In the genomic region with DNA sequence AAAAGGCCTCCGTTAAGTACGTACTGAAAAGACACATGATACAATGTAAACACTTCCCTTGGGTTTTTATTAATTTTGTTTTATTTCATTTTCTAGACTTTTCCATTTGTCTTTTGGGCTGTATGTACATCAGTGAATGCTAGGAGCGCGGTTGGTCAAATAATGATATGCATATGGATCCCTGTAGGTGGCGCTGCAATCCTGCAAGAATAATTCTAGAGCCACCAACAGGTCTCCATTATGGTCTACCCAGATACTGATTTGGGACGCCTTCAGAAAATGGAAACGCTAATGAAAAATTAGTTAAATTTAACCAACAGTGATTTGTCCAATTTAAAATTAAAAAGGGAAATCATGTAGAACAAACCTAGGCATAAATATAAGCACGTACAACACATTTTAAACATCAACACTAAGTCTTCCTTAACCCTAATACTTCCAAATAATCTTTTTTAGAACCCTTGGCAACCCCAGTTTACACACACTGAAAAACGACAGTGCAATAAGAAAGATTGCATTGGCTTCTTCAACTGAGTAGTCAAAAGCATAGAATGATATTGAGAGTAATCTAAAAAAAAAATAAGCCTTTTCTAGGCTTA, we compare ENCODE assay signal across 8 cellular contexts.
DNase-seq lines count a peak whose midpoint lies in the region; ATAC-seq, FAIRE-seq and TF ChIP-seq lines count a peak whose summit lies in the region.

No MANE protein-coding gene starts in this region.

- no peaks in the 10 kb centered on the region for H3K27me3 Mint-ChIP-seq in type B pancreatic cell

- peak; percentile 95 for FAIRE-seq in A204.1 (lab: Jason Lieb, UNC)

- peaks cover 4% of the 10 kb centered on the region for H3K36me3 Mint-ChIP-seq in type B pancreatic cell

- no peaks in the 10 kb centered on the region for H3K27me3 ChIP-seq in dorsolateral prefrontal cortex
- H3K27me3 ChIP-seq in lung (ENCODE audit: control insufficient read depth, insufficient read depth): no peaks in the 10 kb centered on the region

- no peaks in the 10 kb centered on the region for H3K36me3 ChIP-seq in lung (ENCODE audit: control insufficient read depth in 2 of 2, insufficient read depth in 2 of 2, low read length in 2 of 2)

- H3K4me3 ChIP-seq in GM12865 (ENCODE audit: low read depth, low read length) (no peak overlapping the region), LNCaP clone FGC (ENCODE audit: low read depth, low read length) (no peak overlapping the region), dorsolateral prefrontal cortex (peak overlapping the region in 6 of 59 donors; percentile 0 to 26 (median 17)), lung (no peak overlapping the region)

- no peaks in the 10 kb centered on the region for H3K9me3 ChIP-seq in lung (ENCODE audit: control insufficient read depth in 2 of 2, insufficient read depth in 1 of 2, low read length in 1 of 2)

- 18 to 20% methylated on average over 9 of the region's 9 CpGs for WGBS in lung, 2 donors

- H3K27ac Mint-ChIP-seq in type B pancreatic cell: no peak overlapping the region

- peak; percentile 64 for TF ChIP-seq CTCF in GM12865 (IDR thresholded peaks at IDR 0.05; ENCODE audit: insufficient read depth, low read depth, low read length, missing control alignments)
- TF ChIP-seq CTCF in LNCaP clone FGC (IDR thresholded peaks at IDR 0.05; ENCODE audit: control insufficient read depth, extremely low read depth, insufficient read depth): peak; percentile 73
- TF ChIP-seq CTCF in dorsolateral prefrontal cortex (IDR thresholded peaks at IDR 0.05 in 54 of 56, conservative IDR thresholded peaks at IDR 0.05 in 2 of 56; ENCODE audit: low read depth in 1 of 56, partially characterized antibody in 56 of 56): peak; percentile 75 to 95 (median 90)
- TF ChIP-seq CTCF in lung (IDR thresholded peaks at IDR 0.05; ENCODE audit: control extremely low read depth, extremely low read depth): peak; percentile 62
- peak; percentile 95 for TF ChIP-seq CTCF in type B pancreatic cell (conservative IDR thresholded peaks at IDR 0.05)

- CTCF ChIA-PET in HEK293T (lab: Yijun Ruan, JAX): no interaction called here

- ATAC-seq in lung (ENCODE audit: insufficient read depth, low FRiP score): no peak

- H3K9me3 Mint-ChIP-seq in type B pancreatic cell: peaks cover 5% of the 10 kb centered on the region

- intact Hi-C loops in dorsolateral prefrontal cortex (cut with DNase I): loop anchor here (2.0 to 10.0 kb wide), 4 partner anchors 404 to 1127 kb away; no protein-coding TSS in a partner anchor

- POLR2A ChIA-PET in HEK293T (lab: Yijun Ruan, JAX): no interaction called here

- H3K4me3 Mint-ChIP-seq in type B pancreatic cell: no peak overlapping the region

- DNase-seq in GM12865 (ENCODE audit: low read depth): peak; percentile 86
- peak; percentile 72 for DNase-seq in HEK293T (ENCODE audit: extremely low spot score)
- DNase-seq in LNCaP clone FGC (ENCODE audit: low read depth): peak; percentile 54
- peak; percentile 86 for DNase-seq in RPMI7951 (ENCODE audit: low read depth)
- DNase-seq in dorsolateral prefrontal cortex: peak; percentile 22 to 80 (median 64)
- DNase-seq in lung (ENCODE audit: low spot score): peak; percentile 67
- peak; percentile 71 for DNase-seq in type B pancreatic cell (ENCODE audit: extremely low spot score, unreplicated experiment)

- peaks cover 16% of the 10 kb centered on the region for H3K4me1 Mint-ChIP-seq in type B pancreatic cell (ENCODE audit: unreplicated experiment)

- no peak overlapping the region for H3K27ac ChIP-seq in dorsolateral prefrontal cortex
- H3K27ac ChIP-seq in lung (ENCODE audit: low read depth in 1 of 2, low read length in 1 of 2): no peak overlapping the region

- H3K4me1 ChIP-seq in lung (ENCODE audit: control insufficient read depth in 2 of 2, insufficient read depth in 2 of 2, low read length in 2 of 2): no peaks in the 10 kb centered on the region

TF ChIP-seq in HEK293T, 16 proteins besides CTCF, POLR2A, EP300 and RAD21:
- TF ChIP-seq CTBP1 (IDR thresholded peaks at IDR 0.05; ENCODE audit: borderline replicate concordance) (no peak), ELF4 (IDR thresholded peaks at IDR 0.05) (no peak), ZNF384 (IDR thresholded peaks at IDR 0.05) (no peak), ARNT (IDR thresholded peaks at IDR 0.05) (no peak), SP1 (IDR thresholded peaks at IDR 0.05) (no peak), TARDBP (IDR thresholded peaks at IDR 0.05) (no peak), L3MBTL2 (conservative IDR thresholded peaks at IDR 0.05) (no peak), SUZ12 (IDR thresholded peaks at IDR 0.05) (no peak), NFRKB (IDR thresholded peaks at IDR 0.05) (no peak), HDGF (IDR thresholded peaks at IDR 0.05; ENCODE audit: borderline replicate concordance) (no peak), FOXM1 (IDR thresholded peaks at IDR 0.05; ENCODE audit: borderline replicate concordance) (no peak), FOXK2 (IDR thresholded peaks at IDR 0.05) (no peak), FOXA1 (IDR thresholded peaks at IDR 0.05) (no peak), BHLHE40 (IDR thresholded peaks at IDR 0.05; ENCODE audit: borderline replicate concordance) (no peak), LEF1 (IDR thresholded peaks at IDR 0.05; ENCODE audit: borderline replicate concordance) (no peak)
- TF ChIP-seq, protein P1, sequence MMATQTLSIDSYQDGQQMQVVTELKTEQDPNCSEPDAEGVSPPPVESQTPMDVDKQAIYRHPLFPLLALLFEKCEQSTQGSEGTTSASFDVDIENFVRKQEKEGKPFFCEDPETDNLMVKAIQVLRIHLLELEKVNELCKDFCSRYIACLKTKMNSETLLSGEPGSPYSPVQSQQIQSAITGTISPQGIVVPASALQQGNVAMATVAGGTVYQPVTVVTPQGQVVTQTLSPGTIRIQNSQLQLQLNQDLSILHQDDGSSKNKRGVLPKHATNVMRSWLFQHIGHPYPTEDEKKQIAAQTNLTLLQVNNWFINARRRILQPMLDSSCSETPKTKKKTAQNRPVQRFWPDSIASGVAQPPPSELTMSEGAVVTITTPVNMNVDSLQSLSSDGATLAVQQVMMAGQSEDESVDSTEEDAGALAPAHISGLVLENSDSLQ (IDR thresholded peaks at IDR 0.05): no peak
